In genomic region chr22:48084041-48084748, GRCh38 we compare ENCODE assay signal across 13 cellular contexts.
DNase-seq lines count a peak whose midpoint lies in the region; ATAC-seq and TF ChIP-seq lines count a peak whose summit lies in the region.
"Had no signal": no experiment of that assay in that cellular context is flagged by ENCODE, and none has a peak within 500 bp of the region (broad histone marks: within the 10 kb centered on the region; RNA-seq: fewer than 3 reads in every experiment).

No MANE protein-coding gene starts in this region.

- no peak overlapping the region for H3K27ac ChIP-seq in upper lobe of right lung
- H3K27ac ChIP-seq: A549, epithelial cell of prostate, GM23248, SJSA1 had no signal

- H3K4me3 Mint-ChIP-seq in activated CD8-positive, alpha-beta memory T cell treated with anti-CD3 and anti-CD28 coated beads, Interleukin-2, amount 10 ng/mL, durations not matched to agents 7 days and 5 days: no peak overlapping the region
- peak overlapping the region; percentile 33 for H3K4me3 Mint-ChIP-seq in T-helper 2 cell treated with Interferon-gamma antibody and Interleukin-4, amounts not matched to agents 5 μg/mL and 100 μg/mL, for 36 hours

- no peak for TF ChIP-seq CTCF in upper lobe of right lung (IDR thresholded peaks at IDR 0.05)

- peaks cover 65% of the 10 kb centered on the region for H3K27me3 Mint-ChIP-seq in activated CD8-positive, alpha-beta memory T cell treated with anti-CD3 and anti-CD28 coated beads, Interleukin-2, amount 10 ng/mL, durations not matched to agents 7 days and 5 days
- peaks cover 45% of the 10 kb centered on the region for H3K27me3 Mint-ChIP-seq in T-helper 2 cell treated with Interferon-gamma antibody and Interleukin-4, amounts not matched to agents 5 μg/mL and 100 μg/mL, for 36 hours (ENCODE audit: low read depth)

- peak; percentile 66 for DNase-seq in activated CD8-positive, alpha-beta memory T cell treated with anti-CD3 and anti-CD28 coated beads, Interleukin-2, amount 10 ng/mL, durations not matched to agents 7 days and 5 days
- no peak for DNase-seq in activated CD8-positive, alpha-beta memory T cell treated with anti-CD3 and anti-CD28 coated beads for 24 hours
- DNase-seq in T-helper 2 cell treated with Interferon-gamma antibody and Interleukin-4, amounts not matched to agents 5 μg/mL and 100 μg/mL, for 36 hours (ENCODE audit: low spot score): peak; percentile 27
- peak; percentile 54 for DNase-seq in upper lobe of right lung
- no peak for DNase-seq in mucosa of gallbladder (ENCODE audit: low spot score)
- DNase-seq in NCI-H146 (lab: John Stamatoyannopoulos, UW): no peak
- DNase-seq in GM03348 (ENCODE audit: low spot score): no peak
- DNase-seq: GM23248, NCI-H2107 had no signal

- peak overlapping the region; percentile 49 for H3K27ac Mint-ChIP-seq in activated CD8-positive, alpha-beta memory T cell treated with anti-CD3 and anti-CD28 coated beads, Interleukin-2, amount 10 ng/mL, durations not matched to agents 7 days and 5 days
- H3K27ac Mint-ChIP-seq in T-helper 2 cell treated with Interferon-gamma antibody and Interleukin-4, amounts not matched to agents 5 μg/mL and 100 μg/mL, for 36 hours: no peak overlapping the region

- H3K9me3 ChIP-seq in upper lobe of right lung: no peaks in the 10 kb centered on the region
- H3K9me3 ChIP-seq: A549, SJSA1 had no signal

- CTCF ChIA-PET in activated CD8-positive, alpha-beta memory T cell treated with anti-CD3 and anti-CD28 coated beads, Interleukin-2, amount 10 ng/mL, durations not matched to agents 7 days and 5 days (lab: Charles Lee): no interaction called here

- intact Hi-C loops in upper lobe of right lung (cut with DNase I): no loop called here

- no peaks in the 10 kb centered on the region for H3K36me3 ChIP-seq in upper lobe of right lung
- H3K36me3 ChIP-seq: SJSA1 had no signal

- ATAC-seq in activated CD8-positive, alpha-beta memory T cell treated with anti-CD3 and anti-CD28 coated beads, Interleukin-2, amount 10 ng/mL, durations not matched to agents 7 days and 5 days: peak; percentile 53
- ATAC-seq in HG02885 (IDR thresholded peaks at IDR 0.05; ENCODE audit: poor library complexity, unreplicated experiment): peak; percentile 42
- ATAC-seq in upper lobe of right lung: no peak
- ATAC-seq: A549 had no signal

- peaks cover 11% of the 10 kb centered on the region for H3K27me3 ChIP-seq in upper lobe of right lung

- H3K4me3 ChIP-seq in upper lobe of right lung: no peak overlapping the region
- H3K4me3 ChIP-seq: A549, GM23248, SJSA1 had no signal

- no peaks in the 10 kb centered on the region for H3K9me3 Mint-ChIP-seq in activated CD8-positive, alpha-beta memory T cell treated with anti-CD3 and anti-CD28 coated beads, Interleukin-2, amount 10 ng/mL, durations not matched to agents 7 days and 5 days (ENCODE audit: low read depth)
- H3K9me3 Mint-ChIP-seq in T-helper 2 cell treated with Interferon-gamma antibody and Interleukin-4, amounts not matched to agents 5 μg/mL and 100 μg/mL, for 36 hours: no peaks in the 10 kb centered on the region

- H3K36me3 Mint-ChIP-seq in activated CD8-positive, alpha-beta memory T cell treated with anti-CD3 and anti-CD28 coated beads, Interleukin-2, amount 10 ng/mL, durations not matched to agents 7 days and 5 days: no peaks in the 10 kb centered on the region
- H3K36me3 Mint-ChIP-seq in T-helper 2 cell treated with Interferon-gamma antibody and Interleukin-4, amounts not matched to agents 5 μg/mL and 100 μg/mL, for 36 hours (ENCODE audit: low read depth): no peaks in the 10 kb centered on the region

- no peaks in the 10 kb centered on the region for H3K4me1 ChIP-seq in upper lobe of right lung
- H3K4me1 ChIP-seq: A549, SJSA1 had no signal

- peaks cover 19% of the 10 kb centered on the region for H3K4me1 Mint-ChIP-seq in activated CD8-positive, alpha-beta memory T cell treated with anti-CD3 and anti-CD28 coated beads, Interleukin-2, amount 10 ng/mL, durations not matched to agents 7 days and 5 days
- H3K4me1 Mint-ChIP-seq in T-helper 2 cell treated with Interferon-gamma antibody and Interleukin-4, amounts not matched to agents 5 μg/mL and 100 μg/mL, for 36 hours (ENCODE audit: low read depth): peaks cover 19% of the 10 kb centered on the region

Comparison
In these comparisons a context has a peak if more than half of its experiments do, and no peak if none do; other contexts are left out.
1. DNase-seq: peak in activated CD8-positive, alpha-beta memory T cell treated with anti-CD3 and anti-CD28 coated beads, Interleukin-2, amount 10 ng/mL, durations not matched to agents 7 days and 5 days (single experiment), T-helper 2 cell treated with Interferon-gamma antibody and Interleukin-4, amounts not matched to agents 5 μg/mL and 100 μg/mL, for 36 hours (single experiment) and upper lobe of right lung (single experiment); none in activated CD8-positive, alpha-beta memory T cell treated with anti-CD3 and anti-CD28 coated beads for 24 hours (single experiment), mucosa of gallbladder (single experiment), NCI-H146 (single experiment) and GM03348 (single experiment).